Comparison of ENCODE assay signal across 16 cellular contexts in the genomic region with DNA sequence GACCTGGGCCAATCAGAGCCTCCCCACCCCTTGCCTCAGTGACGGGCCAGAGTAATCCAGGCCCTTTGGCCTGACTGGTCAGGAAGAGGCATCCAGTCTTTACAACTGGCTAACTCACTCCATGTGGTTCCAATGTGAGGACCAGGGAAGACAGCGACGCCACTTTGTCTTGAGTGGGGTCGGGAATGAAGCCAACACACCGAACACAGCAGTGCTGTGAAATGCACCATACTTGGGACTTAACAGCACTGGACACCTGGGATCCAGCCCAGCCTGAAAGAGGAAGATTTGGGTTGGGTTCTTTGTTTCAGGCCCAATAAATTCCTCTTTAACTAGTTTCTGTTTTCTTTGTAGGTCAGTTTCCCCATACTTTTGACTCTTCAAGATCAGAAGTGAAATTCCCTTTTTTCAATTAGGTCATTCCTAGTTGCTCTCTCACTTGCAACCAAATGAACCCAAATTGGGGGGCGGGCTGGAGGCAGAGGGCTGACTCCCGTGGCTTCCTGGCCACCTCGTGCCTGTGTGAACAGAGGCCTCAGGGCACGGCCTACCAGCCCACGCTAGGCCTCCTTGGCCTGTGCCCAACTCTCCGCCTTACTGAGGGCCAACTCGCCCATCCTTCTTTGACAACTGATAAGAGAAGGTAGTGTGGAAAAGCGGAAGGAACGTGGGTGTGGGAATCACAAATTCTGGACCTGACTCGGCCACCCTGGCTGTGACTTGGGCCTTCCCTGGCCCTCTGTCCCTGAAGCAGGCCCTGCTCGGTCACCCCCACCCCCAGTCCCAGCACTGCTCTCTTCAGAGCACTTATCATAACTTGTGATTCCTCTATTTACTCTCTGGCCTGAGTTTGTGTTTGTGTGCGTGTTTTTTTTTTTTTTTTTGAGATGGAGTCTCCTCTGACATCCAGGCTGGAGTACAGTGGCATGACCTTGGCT. TPM values are rescaled to one million over a fixed set of nuclear protein-coding genes. Genes with fewer than 3 reads are reported as not detected.
DNase-seq lines count a peak whose midpoint lies in the region; ATAC-seq and TF ChIP-seq lines count a peak whose summit lies in the region.
"Had no signal": no experiment of that assay in that cellular context is flagged by ENCODE, and none has a peak within 500 bp of the region (broad histone marks: within the 10 kb centered on the region; RNA-seq: fewer than 3 reads in every experiment).

No MANE protein-coding gene starts in this region.

- no peak for TF ChIP-seq POLR2A in body of pancreas (IDR thresholded peaks at IDR 0.05)

- H3K27ac Mint-ChIP-seq in stimulated activated naive B cell treated with anti-CD40 and anti-IgM and Interleukin-4, amounts not matched to agents 10 μg/mL and 1 μg/mL and 100 μg/mL, for 72 hours, result no peak overlapping the region
- H3K27ac Mint-ChIP-seq in immature natural killer cell, result no peak overlapping the region
- H3K27ac Mint-ChIP-seq: B cell; effector memory CD8-positive, alpha-beta T cell had no signal

- DNase-seq in M059J (ENCODE audit: low read depth) (peak; percentile 23), body of pancreas (peak in 3 of 4 donors; percentile 22 to 51 (median 33)), lung (ENCODE audit: low spot score) (peak; percentile 42), immature natural killer cell (no peak), NCI-H2196 (lab: John Stamatoyannopoulos, UW; ENCODE audit: unreplicated experiment) (no peak), ascending aorta (ENCODE audit: low spot score in 2 of 2) (no peak)
- no peak for DNase-seq in stimulated activated naive B cell treated with anti-CD40 and anti-IgM and Interleukin-4, amounts not matched to agents 10 μg/mL and 1 μg/mL and 100 μg/mL, for 72 hours
- DNase-seq in activated CD8-positive, alpha-beta memory T cell treated with anti-CD3 and anti-CD28 coated beads, Interleukin-2, amount 50 U/mL, for 4 hours, result no peak
- DNase-seq: activated CD4-positive, CD25-positive, alpha-beta regulatory T cell; activated T-cell treated with anti-CD3 and anti-CD28 coated beads, Interleukin-2, amount 50 U/mL, for 4 hours; effector memory CD8-positive, alpha-beta T cell; HCEC 1CT; NCI-H1436 treated with DMSO at 0.1 percent for 48 hours; NCI-H526; stimulated activated CD8-positive, alpha-beta memory T cell treated with anti-CD3 and anti-CD28 coated beads, Interleukin-4, amount 100 ng/mL, for 48 hours had no signal

- H3K36me3 Mint-ChIP-seq in stimulated activated naive B cell treated with anti-CD40 and anti-IgM and Interleukin-4, amounts not matched to agents 10 μg/mL and 1 μg/mL and 100 μg/mL, for 72 hours, result no peaks in the 10 kb centered on the region
- H3K36me3 Mint-ChIP-seq in immature natural killer cell, result no peaks in the 10 kb centered on the region

- WGBS in body of pancreas, 2 donors, result 49% methylated on average over 13 to 17 of the region's 17 CpGs
- WGBS in lung, 2 donors, result 52 to 63% methylated on average over 17 of the region's 17 CpGs

- no peak for TF ChIP-seq CTCF in body of pancreas (IDR thresholded peaks at IDR 0.05)
- no peak for TF ChIP-seq CTCF in lung (IDR thresholded peaks at IDR 0.05; ENCODE audit: control extremely low read depth, extremely low read depth)
- TF ChIP-seq CTCF in ascending aorta (IDR thresholded peaks at IDR 0.05), result no peak

- H3K4me3 ChIP-seq in body of pancreas (no peak overlapping the region), lung (no peak overlapping the region), ascending aorta (no peak overlapping the region)

- H3K9me3 ChIP-seq in body of pancreas (no peaks in the 10 kb centered on the region), lung (ENCODE audit: control insufficient read depth in 2 of 2, insufficient read depth in 1 of 2, low read length in 1 of 2) (peaks cover 0 to 6% of the 10 kb centered on the region in 2 donors), ascending aorta (no peaks in the 10 kb centered on the region)

- H3K27ac ChIP-seq in body of pancreas, result peak overlapping the region in 2 of 4 donors; percentile 41 to 53
- H3K27ac ChIP-seq in lung (ENCODE audit: low read depth in 1 of 2, low read length in 1 of 2), result peak overlapping the region in 1 of 2 donors; percentile 68
- H3K27ac ChIP-seq in ascending aorta, result peak overlapping the region in 1 of 2 donors; percentile 20

- no peak for ATAC-seq in body of pancreas
- ATAC-seq in lung (ENCODE audit: insufficient read depth, low FRiP score), result peak; percentile 45
- ATAC-seq in stimulated activated naive B cell treated with anti-CD40 and anti-IgM and Interleukin-4, amounts not matched to agents 10 μg/mL and 1 μg/mL and 100 μg/mL, for 72 hours (replicated peaks), result peak; percentile 27 to 34
- ATAC-seq: activated T-cell treated with anti-CD3 and anti-CD28 coated beads, Interleukin-2, amount 50 U/mL, for 4 hours; effector memory CD8-positive, alpha-beta T cell had no signal

- intact Hi-C loops in body of pancreas (cut with DNase I), result no loop called here
- intact Hi-C loops in ascending aorta (cut with DNase I), result no loop called here

- H3K27me3 Mint-ChIP-seq in stimulated activated naive B cell treated with anti-CD40 and anti-IgM and Interleukin-4, amounts not matched to agents 10 μg/mL and 1 μg/mL and 100 μg/mL, for 72 hours, result peaks cover 25 to 31% of the 10 kb centered on the region in 2 donors
- peaks cover 2 to 14% (median 3%) of the 10 kb centered on the region in 3 donors for H3K27me3 Mint-ChIP-seq in immature natural killer cell (ENCODE audit: low read depth in 3 of 3)

- H3K4me3 Mint-ChIP-seq in stimulated activated naive B cell treated with anti-CD40 and anti-IgM and Interleukin-4, amounts not matched to agents 10 μg/mL and 1 μg/mL and 100 μg/mL, for 72 hours, result no peak overlapping the region
- H3K4me3 Mint-ChIP-seq in immature natural killer cell, result no peak overlapping the region
- H3K4me3 Mint-ChIP-seq: activated T-cell treated with anti-CD3 and anti-CD28 coated beads, Interleukin-2, amount 50 U/mL, for 4 hours; B cell; effector memory CD8-positive, alpha-beta T cell had no signal

- peaks cover 0 to 9% of the 10 kb centered on the region in 2 donors for H3K27me3 ChIP-seq in body of pancreas
- no peaks in the 10 kb centered on the region for H3K27me3 ChIP-seq in lung (ENCODE audit: control insufficient read depth, insufficient read depth)
- H3K27me3 ChIP-seq in ascending aorta, result no peaks in the 10 kb centered on the region

- peaks cover 0 to 4% of the 10 kb centered on the region in 2 donors for H3K9me3 Mint-ChIP-seq in stimulated activated naive B cell treated with anti-CD40 and anti-IgM and Interleukin-4, amounts not matched to agents 10 μg/mL and 1 μg/mL and 100 μg/mL, for 72 hours
- H3K9me3 Mint-ChIP-seq in immature natural killer cell, result peaks cover 0 to 2% (median 0%) of the 10 kb centered on the region in 6 donors
- H3K9me3 Mint-ChIP-seq: activated T-cell treated with anti-CD3 and anti-CD28 coated beads, Interleukin-2, amount 50 U/mL, for 4 hours; effector memory CD8-positive, alpha-beta T cell had no signal

- H3K36me3 ChIP-seq in body of pancreas (replicated peaks in 1 of 2; ENCODE audit: insufficient read depth in 1 of 2, low read depth in 2 of 2), result no peaks in the 10 kb centered on the region
- no peaks in the 10 kb centered on the region for H3K36me3 ChIP-seq in lung (ENCODE audit: control insufficient read depth in 2 of 2, insufficient read depth in 2 of 2, low read length in 2 of 2)
- no peaks in the 10 kb centered on the region for H3K36me3 ChIP-seq in ascending aorta

- H3K4me1 ChIP-seq in body of pancreas (peaks cover 8% of the 10 kb centered on the region), lung (ENCODE audit: control insufficient read depth in 2 of 2, insufficient read depth in 2 of 2, low read length in 2 of 2) (peaks cover 0 to 2% of the 10 kb centered on the region in 2 donors), ascending aorta (no peaks in the 10 kb centered on the region)

- peaks cover 2 to 8% of the 10 kb centered on the region in 2 donors for H3K4me1 Mint-ChIP-seq in stimulated activated naive B cell treated with anti-CD40 and anti-IgM and Interleukin-4, amounts not matched to agents 10 μg/mL and 1 μg/mL and 100 μg/mL, for 72 hours
- H3K4me1 Mint-ChIP-seq in immature natural killer cell, result no peaks in the 10 kb centered on the region
- H3K4me1 Mint-ChIP-seq: B cell had no signal

RNA-seq across cellular contexts. Expression of gene SULF2, which starts 17.0 kb away (rescaled TPM):
- 104 and 140 TPM in 2 replicates for total RNA-seq in M059J (2014; rRNA removed; shearing (Covaris generic))
- total RNA-seq in body of pancreas (10 to 100 TPM in 1 of 2 donors, 1 to 10 TPM in 1; 9.1 to 34.3 TPM), lung (10 to 100 TPM; 20.4 to 42.4 TPM), ascending aorta (194 TPM)
- polyA plus RNA-seq in lung (10 to 100 TPM; 17.7 to 26.8 TPM), immature natural killer cell (1 to 10 TPM; 1.3 to 3.7 (median 3.0) TPM)

Comparison
In these comparisons a context has a peak if more than half of its experiments do, and no peak if none do; other contexts are left out.
1. DNase-seq: peak in M059J (single experiment), body of pancreas (3 of 4) and lung (single experiment); none in stimulated activated naive B cell treated with anti-CD40 and anti-IgM and Interleukin-4, amounts not matched to agents 10 μg/mL and 1 μg/mL and 100 μg/mL, for 72 hours (single experiment), activated CD8-positive, alpha-beta memory T cell treated with anti-CD3 and anti-CD28 coated beads, Interleukin-2, amount 50 U/mL, for 4 hours (single experiment), immature natural killer cell (0 of 3), NCI-H2196 (single experiment) and ascending aorta (0 of 2).